Comparison of ENCODE assay signal across 1 cellular context in genomic region chr11:11849127-11849746, GRCh38.
TF ChIP-seq lines count a peak whose summit lies in the region.

No MANE protein-coding gene starts in this region.

TF ChIP-seq in HEK293, 187 proteins besides CTCF, POLR2A, EP300 and RAD21 (continued from another document):
- TF ChIP-seq ZNF362 (tag by site-specific recombination; IDR thresholded peaks at IDR 0.05) (no peak), ZNF510 (tag by site-specific recombination; IDR thresholded peaks at IDR 0.05; ENCODE audit: insufficient replicate concordance) (no peak), IKZF3 (tag by site-specific recombination; IDR thresholded peaks at IDR 0.05) (no peak), ZNF248 (tag by site-specific recombination; IDR thresholded peaks at IDR 0.05) (no peak), ZNF626 (tag by site-specific recombination; IDR thresholded peaks at IDR 0.05) (no peak), ZBTB1 (tag by site-specific recombination; IDR thresholded peaks at IDR 0.05) (no peak), ZNF600 (tag by site-specific recombination; IDR thresholded peaks at IDR 0.05) (0 out of 2 replicates have a peak, but pooled peaks have one; percentile 20), TRIM28 (IDR thresholded peaks at IDR 0.05; ENCODE audit: borderline replicate concordance, low read length) (peak; percentile 72; the same call in 1 of the 2 replicates), PRDM4 (tag by site-specific recombination; IDR thresholded peaks at IDR 0.05) (no peak), ZNF211 (tag by site-specific recombination; IDR thresholded peaks at IDR 0.05; ENCODE audit: low read depth) (no peak), ZNF654 (tag by site-specific recombination; IDR thresholded peaks at IDR 0.05; ENCODE audit: low read depth) (peak; percentile 58), ZBTB49 (tag by site-specific recombination; IDR thresholded peaks at IDR 0.05; ENCODE audit: low read depth) (no peak), ZNF585B (tag by site-specific recombination; IDR thresholded peaks at IDR 0.05) (no peak), ZNF394 (tag by site-specific recombination; IDR thresholded peaks at IDR 0.05; ENCODE audit: borderline replicate concordance) (no peak)
